ENCODE assay signal across 17 cellular contexts in the genomic region with DNA sequence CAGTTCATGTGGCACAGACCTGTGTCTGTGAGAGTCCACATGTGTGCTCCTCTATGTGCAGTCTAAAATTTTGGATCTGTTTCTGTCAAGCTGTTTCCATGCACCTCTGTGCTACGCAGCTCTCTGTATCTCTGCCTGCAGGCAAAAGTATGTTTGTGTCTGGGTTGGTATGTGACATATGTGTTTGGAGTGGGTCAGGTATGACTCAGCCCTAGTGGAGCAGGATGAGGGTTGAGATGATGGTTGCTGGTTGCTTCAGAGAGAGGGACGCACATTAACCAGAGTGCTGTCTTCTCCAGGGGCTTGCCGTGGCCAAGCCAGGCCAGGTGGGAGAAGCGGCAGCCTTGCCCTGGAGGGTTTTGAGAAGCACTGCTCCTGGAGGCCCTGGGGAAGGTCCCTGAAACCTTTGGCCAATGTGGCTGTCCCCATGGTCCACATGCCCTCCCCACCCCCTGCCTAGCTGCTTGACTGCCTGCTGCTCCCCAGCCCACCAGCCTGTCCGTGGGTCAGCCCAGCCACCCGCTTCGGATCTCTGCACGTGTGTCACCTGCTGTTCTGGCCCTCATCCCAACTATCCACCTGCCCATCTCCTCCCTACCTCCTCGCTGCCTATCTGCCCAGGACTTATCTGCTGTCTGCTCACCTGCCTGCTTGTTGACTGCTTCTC. TPM values are rescaled to one million over a fixed set of nuclear protein-coding genes. Genes with fewer than 3 reads are reported as not detected.
A peak's percentile ranks its signal among the peaks of the same experiment; 100 is the strongest.
DNase-seq lines count a peak whose midpoint lies in the region; FAIRE-seq and TF ChIP-seq lines count a peak whose summit lies in the region.
"Had no signal": no experiment of that assay in that cellular context is flagged by ENCODE, and none has a peak within 500 bp of the region (broad histone marks: within the 10 kb centered on the region; RNA-seq: fewer than 3 reads in every experiment).

No MANE protein-coding gene starts in this region.

- CTCF ChIA-PET in RWPE1 (lab: Yijun Ruan, JAX) (interaction anchor here (1.0 kb wide), 1 partner anchor 15 kb away, joined by 3 read pairs; no protein-coding TSS in a partner anchor), H1 (lab: Charles Lee; ENCODE audit: partially characterized antibody) (interaction anchor here (1.3 to 3.1 kb wide), 3 partner anchors 14 to 21 kb away, joined by 3 to 19 read pairs (median 5); partner anchors contain the start of gene SH3D21)

- H3K79me2 ChIP-seq in H1 (ENCODE audit: control insufficient read depth in 1 of 2, insufficient read depth in 2 of 2, low read length in 2 of 2) (no peaks in the 10 kb centered on the region), trophoblast cell (ENCODE audit: control insufficient read depth, insufficient read depth, low read length, poor library complexity) (peaks cover 4% of the 10 kb centered on the region), Karpas-422 (ENCODE audit: low read length) (no peaks in the 10 kb centered on the region)

- H3K36me3 ChIP-seq in H1 (ENCODE audit: control insufficient read depth in 2 of 4, insufficient read depth in 4 of 4, low read length in 3 of 4), result no peaks in the 10 kb centered on the region
- H3K36me3 ChIP-seq in trophoblast cell (ENCODE audit: control insufficient read depth in 1 of 2, insufficient read depth in 2 of 2, low read length in 2 of 2), result no peaks in the 10 kb centered on the region
- H3K36me3 ChIP-seq in BE2C, result no peaks in the 10 kb centered on the region
- no peaks in the 10 kb centered on the region for H3K36me3 ChIP-seq in Karpas-422 (ENCODE audit: insufficient read depth, low read length)
- H3K36me3 ChIP-seq: neural progenitor cell, spleen, transverse colon had no signal

- H2AK5ac ChIP-seq in H1 (ENCODE audit: low read depth, low read length) (peak overlapping the region; percentile 86; the same call in 1 of the 2 replicates), trophoblast cell (ENCODE audit: low read length) (no peak overlapping the region)

- H4K91ac ChIP-seq in H1 (replicated peaks; ENCODE audit: insufficient read length, low read length) (no peak overlapping the region), trophoblast cell (ENCODE audit: low read depth, low read length) (no peak overlapping the region)

- H3K23ac ChIP-seq in H1 (ENCODE audit: insufficient read length) (no peak overlapping the region), trophoblast cell (ENCODE audit: low read length) (no peak overlapping the region)

- H2BK120ac ChIP-seq in H1 (replicated peaks; ENCODE audit: low read depth, low read length) (no peak overlapping the region), trophoblast cell (ENCODE audit: insufficient read depth, low read length, poor library complexity) (no peak overlapping the region)

- H3K4me2 ChIP-seq in H1 (ENCODE audit: insufficient read depth in 1 of 2, low read depth in 2 of 2, low read length in 2 of 2), result no peak overlapping the region
- H3K4me2 ChIP-seq in trophoblast cell (ENCODE audit: low read length), result no peak overlapping the region
- H3K4me2 ChIP-seq in Karpas-422 (ENCODE audit: low read depth, low read length, poor library complexity, severe bottlenecking), result no peak overlapping the region
- H3K4me2 ChIP-seq: A549, neural progenitor cell had no signal

- H2BK15ac ChIP-seq in H1 (ENCODE audit: low read length), result no peak overlapping the region

- peak overlapping the region; percentile 23; the same call in 1 of the 2 replicates for H4K8ac ChIP-seq in H1 (ENCODE audit: extremely low read depth, insufficient read depth, low read length)
- no peak overlapping the region for H4K8ac ChIP-seq in trophoblast cell (ENCODE audit: low read depth, low read length)

- H3K18ac ChIP-seq in H1 (ENCODE audit: extremely low read depth, low read length) (no peak overlapping the region; the same call in 1 of the 2 replicates), trophoblast cell (ENCODE audit: low read length) (peak overlapping the region; percentile 5)

- POLR2A ChIA-PET in RWPE1 (lab: Yijun Ruan, JAX; ENCODE audit: low non-redundant PET) (interaction anchor here (0.7 kb wide), 1 partner anchor 21 kb away, joined by 4 read pairs; the partner anchor contains the start of gene SH3D21), H1 (lab: Charles Lee; ENCODE audit: partially characterized antibody) (interaction anchor here (4.7 kb wide), 1 partner anchor 11 kb away, joined by 23 read pairs; no protein-coding TSS in a partner anchor)

- no peak overlapping the region for H3K27ac ChIP-seq in RWPE1
- H3K27ac ChIP-seq in H1 (ENCODE audit: low read depth, low read length), result no peak overlapping the region
- H3K27ac ChIP-seq in trophoblast cell (ENCODE audit: low read depth, low read length), result no peak overlapping the region
- H3K27ac ChIP-seq in Karpas-422 (ENCODE audit: low read length), result no peak overlapping the region
- H3K27ac ChIP-seq: A549, neural progenitor cell, transverse colon had no signal

- H2AFZ ChIP-seq in H1 (ENCODE audit: low read length) (no peak overlapping the region), trophoblast cell (ENCODE audit: insufficient read depth, low read length, poor library complexity) (no peak overlapping the region), Karpas-422 (ENCODE audit: low read length) (no peak overlapping the region)
- H2AFZ ChIP-seq: neural progenitor cell had no signal

- no peak overlapping the region for H3K14ac ChIP-seq in H1 (ENCODE audit: insufficient read length)
- H3K14ac ChIP-seq in trophoblast cell (ENCODE audit: low read length), result peak overlapping the region; percentile 6

- FAIRE-seq in H1 (lab: Jason Lieb, UNC), result no peak
- FAIRE-seq: A549 had no signal

- H3K79me1 ChIP-seq in H1 (ENCODE audit: low read depth, low read length), result no peaks in the 10 kb centered on the region; the same call in 1 of the 2 replicates
- peaks cover 11% of the 10 kb centered on the region for H3K79me1 ChIP-seq in trophoblast cell (ENCODE audit: low read length)

- WGBS in H1 (ENCODE audit: extremely low coverage in 1 of 2, insufficient coverage in 1 of 2, insufficient read length in 1 of 2, insufficient replicate concordance in 2 of 2, low coverage in 1 of 2, low lambda C conversion rate in 2 of 2, missing lambda C conversion rate in 1 of 2), 2 experiments, result 97% methylated on average over 9 of the region's 9 CpGs; no CpG with 5 or more reads in 1 of the 2 experiments
- no CpG with 5 or more reads among the region's 9 CpGs for WGBS in trophoblast cell (ENCODE audit: extremely low coverage, insufficient coverage, insufficient read length)

- H2BK12ac ChIP-seq in H1 (ENCODE audit: low read depth, low read length) (no peak overlapping the region), trophoblast cell (ENCODE audit: low read length) (no peak overlapping the region)

- H3K9ac ChIP-seq in H1 (replicated peaks in 1 of 4; ENCODE audit: extremely low read depth in 1 of 4, low read depth in 3 of 4, low read length in 3 of 4) (no peak overlapping the region), trophoblast cell (ENCODE audit: low read length) (no peak overlapping the region), Karpas-422 (ENCODE audit: low read length) (no peak overlapping the region)
- H3K9ac ChIP-seq: neural progenitor cell had no signal

- H4K20me1 ChIP-seq in H1 (replicated peaks in 1 of 2; ENCODE audit: control insufficient read depth in 1 of 2, insufficient read depth in 2 of 2, low read length in 2 of 2) (no peaks in the 10 kb centered on the region), Karpas-422 (ENCODE audit: insufficient read depth, low read depth, low read length) (no peaks in the 10 kb centered on the region)

- H3K9me3 ChIP-seq in H1 (ENCODE audit: insufficient read depth in 2 of 2, low read depth in 1 of 2, low read length in 1 of 2) (no peaks in the 10 kb centered on the region), trophoblast cell (ENCODE audit: insufficient read depth, low read depth, low read length) (peaks cover 2% of the 10 kb centered on the region), BE2C (no peaks in the 10 kb centered on the region), Karpas-422 (ENCODE audit: low read length) (no peaks in the 10 kb centered on the region)
- H3K9me3 ChIP-seq: A549, spleen, transverse colon had no signal

- no peak overlapping the region for H4K5ac ChIP-seq in H1 (ENCODE audit: insufficient read length, low read depth, low read length)

- peaks cover 13% of the 10 kb centered on the region for H3K23me2 ChIP-seq in H1 (ENCODE audit: low read depth, low read length)

- TF ChIP-seq POLR2A in H1 (IDR thresholded peaks at IDR 0.05; ENCODE audit: control extremely low read depth in 1 of 2, low read depth in 2 of 2, low read length in 2 of 2), result no peak; a peak in 1 of 3 replicates

- DNase-seq in NCI-H146 (lab: John Stamatoyannopoulos, UW) (peak; percentile 8), NCI-H146 treated with DMSO at 0.1 percent for 48 hours (lab: John Stamatoyannopoulos, UW; ENCODE audit: unreplicated experiment) (no peak), RWPE1 (ENCODE audit: low spot score) (peak; percentile 30), H1 (ENCODE audit: low read depth in 1 of 2, low spot score in 2 of 2) (no peak), trophoblast cell (peak; percentile 92 to 94), BE2C (no peak), Karpas-422 (no peak)
- no peak for DNase-seq in effector CD4-positive, alpha-beta T cell
- DNase-seq: head of caudate nucleus, left ventricle myocardium superior, NCI-H1048, NCI-H526, SHP77, spleen, transverse colon had no signal

- no peak overlapping the region for H4K12ac ChIP-seq in trophoblast cell (ENCODE audit: low read depth, low read length)

- no peak overlapping the region for H3K4ac ChIP-seq in H1 (replicated peaks; ENCODE audit: insufficient read length, low read depth, low read length)
- H3K4ac ChIP-seq in trophoblast cell (ENCODE audit: low read depth, low read length), result no peak overlapping the region

- H3K4me1 ChIP-seq in H1 (replicated peaks in 1 of 4; ENCODE audit: control insufficient read depth in 3 of 4, insufficient read depth in 4 of 4, low read length in 3 of 4) (peaks cover 0 to 11% (median 5%) of the 10 kb centered on the region in 4 experiments; a peak in 6 of 7 replicates), trophoblast cell (ENCODE audit: control insufficient read depth in 1 of 2, insufficient read depth in 2 of 2, low read length in 2 of 2) (peaks cover 16 to 20% of the 10 kb centered on the region in 2 experiments), BE2C (no peaks in the 10 kb centered on the region), Karpas-422 (ENCODE audit: low read length) (peaks cover 6% of the 10 kb centered on the region)

- no peak for TF ChIP-seq CTCF in RWPE1 (conservative IDR thresholded peaks at IDR 0.05; ENCODE audit: low read depth)
- no peak for TF ChIP-seq CTCF in H1 (IDR thresholded peaks at IDR 0.05; ENCODE audit: control extremely low read depth in 1 of 3, insufficient read depth in 1 of 3, low read depth in 1 of 3, low read length in 3 of 3)
- TF ChIP-seq CTCF in BE2C (IDR thresholded peaks at IDR 0.05; ENCODE audit: low read depth, low read length), result no peak

- H2BK5ac ChIP-seq in H1 (ENCODE audit: low read depth, low read length), result no peak overlapping the region
- no peak overlapping the region for H2BK5ac ChIP-seq in trophoblast cell (ENCODE audit: low read depth, low read length, poor library complexity)

- H3K27me3 ChIP-seq in H1 (replicated peaks in 1 of 4; ENCODE audit: control insufficient read depth in 3 of 4, extremely low read depth in 1 of 4, insufficient read depth in 3 of 4, low read length in 3 of 4) (peaks cover 0 to 21% (median 8%) of the 10 kb centered on the region in 4 experiments; a peak in 5 of 7 replicates), trophoblast cell (ENCODE audit: insufficient read depth, low read length) (no peaks in the 10 kb centered on the region), BE2C (no peaks in the 10 kb centered on the region), Karpas-422 (ENCODE audit: low read length) (no peaks in the 10 kb centered on the region)

- no peak overlapping the region for H2BK20ac ChIP-seq in H1 (ENCODE audit: low read length)

- no peaks in the 10 kb centered on the region for H3K9me2 ChIP-seq in Karpas-422 (replicated peaks; ENCODE audit: insufficient read depth, low read length)

- H3K56ac ChIP-seq in H1 (replicated peaks; ENCODE audit: insufficient read length, low read depth, low read length), result no peak overlapping the region

- TF ChIP-seq EP300 in H1 (IDR thresholded peaks at IDR 0.05; ENCODE audit: borderline replicate concordance in 1 of 2, low read depth in 2 of 2, low read length in 2 of 2), result no peak

- no peak overlapping the region for H3K4me3 ChIP-seq in H1 (ENCODE audit: extremely low read depth in 1 of 4, insufficient read depth in 2 of 4, low read depth in 3 of 4, low read length in 4 of 4)
- no peak overlapping the region for H3K4me3 ChIP-seq in trophoblast cell (ENCODE audit: low read depth, low read length)
- no peak overlapping the region for H3K4me3 ChIP-seq in BE2C (ENCODE audit: low read depth, low read length)
- H3K4me3 ChIP-seq in Karpas-422 (ENCODE audit: low read length), result no peak overlapping the region
- H3K4me3 ChIP-seq: A549, neural progenitor cell, spleen, transverse colon had no signal

- TF ChIP-seq RAD21 in H1 (IDR thresholded peaks at IDR 0.05 in 1 of 2, conservative IDR thresholded peaks at IDR 0.05 in 1 of 2; ENCODE audit: low read depth in 2 of 2, low read length in 2 of 2), result no peak

RNA-seq across cellular contexts. Expression of gene EVA1B, which starts 4.1 kb away (rescaled TPM):
- total RNA-seq in H1 (2021; fragmentation: NEBNext Ultra II Directional; extraction: Animal tissue kit (Norgen Biotek cat#: 25700)), result 10.0 and 10.3 TPM in 2 replicates
- polyA plus RNA-seq in H1 (2011; rRNA removed), result 19.9 and 23.8 TPM in 2 replicates
- polyA plus RNA-seq in H1 (2011; cell fraction: cytosol; rRNA removed), result 13.1 TPM
- polyA plus RNA-seq in H1 (2011; cell fraction: nucleus; rRNA removed), result 14.2 TPM
- polyA plus RNA-seq in H1 (2012, experiment 1 of 2), result 5.2 to 15.9 TPM (median 12.6 TPM) in 4 replicates
- 12.2 TPM for polyA plus RNA-seq in H1 (2012, experiment 2 of 2)
- polyA plus RNA-seq in H1 (2013, experiment 1 of 2), result 19.7 TPM
- polyA plus RNA-seq in H1 (2013, experiment 2 of 2), result 24.7 TPM
- polyA minus RNA-seq in H1 (2011; rRNA and poly(A)+ RNA removed), result 0.47 TPM in 1 of 2 replicates, not detected in the other
- 5.9 TPM for polyA minus RNA-seq in H1 (2011; cell fraction: cytosol; rRNA and poly(A)+ RNA removed)
- 3.5 TPM for polyA minus RNA-seq in H1 (2011; cell fraction: nucleus; rRNA and poly(A)+ RNA removed)
- polyA plus RNA-seq in trophoblast cell (2013), result 35.3 and 37.7 TPM in 2 replicates
- 6.5 TPM for polyA plus RNA-seq in BE2C (2012; ENCODE audit: insufficient read depth, insufficient read length, low read depth)
- 0.75 and 7.1 TPM in 2 replicates for total RNA-seq in Karpas-422 (2014; rRNA removed; shearing (Covaris generic); ENCODE audit: low replicate concordance)

RNA-seq across cellular contexts. Expression of gene SH3D21, which starts 21.4 kb away (rescaled TPM):
- total RNA-seq in H1 (2021; fragmentation: NEBNext Ultra II Directional; extraction: Animal tissue kit (Norgen Biotek cat#: 25700)), result 8.6 and 9.8 TPM in 2 replicates
- polyA plus RNA-seq in H1 (2011; rRNA removed), result 3.4 and 5.1 TPM in 2 replicates
- polyA plus RNA-seq in H1 (2011; cell fraction: cytosol; rRNA removed), result 5.9 TPM
- 37.3 TPM for polyA plus RNA-seq in H1 (2011; cell fraction: nucleus; rRNA removed)
- polyA plus RNA-seq in H1 (2012, experiment 1 of 2), result 9.1 to 11.5 TPM (median 10.7 TPM) in 4 replicates
- polyA plus RNA-seq in H1 (2012, experiment 2 of 2), result 6.0 TPM
- 7.1 TPM for polyA plus RNA-seq in H1 (2013, experiment 1 of 2)
- 5.3 TPM for polyA plus RNA-seq in H1 (2013, experiment 2 of 2)
- 4.2 TPM in 2 replicates for polyA minus RNA-seq in H1 (2011; rRNA and poly(A)+ RNA removed)
- 4.1 TPM for polyA minus RNA-seq in H1 (2011; cell fraction: cytosol; rRNA and poly(A)+ RNA removed)
- polyA minus RNA-seq in H1 (2011; cell fraction: nucleus; rRNA and poly(A)+ RNA removed), result 13.3 TPM
- 14.7 and 15.0 TPM in 2 replicates for polyA plus RNA-seq in trophoblast cell (2013)
- 1.9 TPM for polyA plus RNA-seq in BE2C (2012; ENCODE audit: insufficient read depth, insufficient read length, low read depth)
- 8.2 and 16.4 TPM in 2 replicates for total RNA-seq in Karpas-422 (2014; rRNA removed; shearing (Covaris generic); ENCODE audit: low replicate concordance)

RNA-seq across cellular contexts. Expression of gene STK40, which starts 58.2 kb away (rescaled TPM):
- 25.3 and 28.6 TPM in 2 replicates for total RNA-seq in H1 (2021; fragmentation: NEBNext Ultra II Directional; extraction: Animal tissue kit (Norgen Biotek cat#: 25700))
- polyA plus RNA-seq in H1 (2011; rRNA removed), result 13.6 and 18.4 TPM in 2 replicates
- 13.7 TPM for polyA plus RNA-seq in H1 (2011; cell fraction: cytosol; rRNA removed)
- 21.5 TPM for polyA plus RNA-seq in H1 (2011; cell fraction: nucleus; rRNA removed)
- polyA plus RNA-seq in H1 (2012, experiment 1 of 2), result 13.3 to 18.6 TPM (median 17.3 TPM) in 4 replicates
- polyA plus RNA-seq in H1 (2012, experiment 2 of 2), result 17.6 TPM
- polyA plus RNA-seq in H1 (2013, experiment 1 of 2), result 16.9 TPM
- 16.6 TPM for polyA plus RNA-seq in H1 (2013, experiment 2 of 2)
- polyA minus RNA-seq in H1 (2011; rRNA and poly(A)+ RNA removed), result 16.3 and 18.9 TPM in 2 replicates
- 9.5 TPM for polyA minus RNA-seq in H1 (2011; cell fraction: cytosol; rRNA and poly(A)+ RNA removed)
- polyA minus RNA-seq in H1 (2011; cell fraction: nucleus; rRNA and poly(A)+ RNA removed), result 5.5 TPM
- polyA plus RNA-seq in trophoblast cell (2013), result 88.4 and 90.2 TPM in 2 replicates
- 49.4 TPM for polyA plus RNA-seq in BE2C (2012; ENCODE audit: insufficient read depth, insufficient read length, low read depth)
- total RNA-seq in Karpas-422 (2014; rRNA removed; shearing (Covaris generic); ENCODE audit: low replicate concordance), result 27.0 and 44.6 TPM in 2 replicates

Comparison
In these comparisons a context has a peak if more than half of its experiments do, and no peak if none do; other contexts are left out.
1. DNase-seq: peak in NCI-H146 (single experiment), RWPE1 (single experiment) and trophoblast cell (2 of 2); none in NCI-H146 treated with DMSO at 0.1 percent for 48 hours (single experiment), H1 (0 of 2), BE2C (single experiment), effector CD4-positive, alpha-beta T cell (single experiment) and Karpas-422 (single experiment).